11 cellular contexts compared by ENCODE assay signal in the genomic region with DNA sequence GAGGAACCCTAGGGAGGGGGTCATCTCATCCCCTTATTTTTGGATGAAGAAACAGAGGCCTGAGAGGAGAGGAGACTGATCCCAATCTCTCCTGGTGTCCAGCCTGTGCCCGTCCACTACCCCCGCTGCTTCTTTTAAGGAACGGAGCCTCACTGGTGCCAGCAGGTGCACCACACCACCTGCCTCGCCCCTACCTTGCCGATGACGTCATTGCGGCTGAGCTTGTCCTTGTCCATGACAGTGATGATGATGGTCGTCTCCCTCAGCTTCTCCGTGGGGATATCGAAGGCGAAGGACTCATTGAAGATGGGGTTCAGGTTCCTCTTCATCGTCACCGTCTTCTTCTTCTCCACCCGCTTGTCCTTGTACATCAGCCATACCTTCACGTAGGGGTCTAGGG. TPM values are rescaled to one million over a fixed set of nuclear protein-coding genes. Genes with fewer than 3 reads are reported as not detected.
"Had no signal": no experiment of that assay in that cellular context is flagged by ENCODE, and none has a peak within 500 bp of the region (broad histone marks: within the 10 kb centered on the region; RNA-seq: fewer than 3 reads in every experiment).

No MANE protein-coding gene starts in this region.

- DNase-seq: GM23248, GOT3, H7, HFFc6, IMR-90, KBM-7 had no signal

- H3K9me3 ChIP-seq: HAP-1 had no signal

- H2AFZ ChIP-seq: GM23248 had no signal

- H3K36me3 ChIP-seq: HAP-1 had no signal

- H3K4me1 ChIP-seq: HAP-1 had no signal

- H3K4me3 ChIP-seq: GM23248, HAP-1 had no signal

- H3K27ac ChIP-seq: GM23248, HL-60 had no signal

- H3K9ac ChIP-seq: GM23248 had no signal

- ATAC-seq: HCT116 had no signal

RNA-seq across cellular contexts. Expression of gene LRRC10B, which starts 14.3 kb away (rescaled TPM):
- total RNA-seq: H4, HFFc6, HT1080, IMR-90 had no signal
- polyA plus RNA-seq: GM23248, IMR-90 had no signal
